ENCODE assay signal across 13 cellular contexts in genomic region chr1:31912839-31913239, GRCh38. TPM values are rescaled to one million over a fixed set of nuclear protein-coding genes. Genes with fewer than 3 reads are reported as not detected.
DNase-seq lines count a peak whose midpoint lies in the region; ATAC-seq, FAIRE-seq and TF ChIP-seq lines count a peak whose summit lies in the region.
"Had no signal": no experiment of that assay in that cellular context is flagged by ENCODE, and none has a peak within 500 bp of the region (broad histone marks: within the 10 kb centered on the region; RNA-seq: fewer than 3 reads in every experiment).

No MANE protein-coding gene starts in this region.

- no peak overlapping the region for H4K91ac ChIP-seq in trophoblast cell (ENCODE audit: low read depth, low read length)

- WGBS in trophoblast cell (ENCODE audit: extremely low coverage, insufficient coverage, insufficient read length) = no CpG with 5 or more reads among the region's 1 CpG
- WGBS in pancreas, 2 donors = 77 to 80% methylated on average over 1 of the region's 1 CpG
- WGBS in testis, 2 donors = 100% methylated on average over 1 of the region's 1 CpG

- peak overlapping the region; percentile 71 for H3K27ac Mint-ChIP-seq in activated naive CD4-positive, alpha-beta T cell treated with anti-CD3 and anti-CD28 coated beads, Interleukin-2, amount 50 U/mL, for 24 hours
- H3K27ac Mint-ChIP-seq in activated naive CD8-positive, alpha-beta T cell = peak overlapping the region; percentile 76

- no peak overlapping the region for H2BK12ac ChIP-seq in trophoblast cell (ENCODE audit: low read length)

- H3K4ac ChIP-seq in trophoblast cell (ENCODE audit: low read depth, low read length) = no peak overlapping the region

- no peaks in the 10 kb centered on the region for H3K9me3 Mint-ChIP-seq in activated naive CD4-positive, alpha-beta T cell treated with anti-CD3 and anti-CD28 coated beads, Interleukin-2, amount 50 U/mL, for 24 hours
- H3K9me3 Mint-ChIP-seq in activated naive CD8-positive, alpha-beta T cell (ENCODE audit: low read depth) = no peaks in the 10 kb centered on the region

- no peaks in the 10 kb centered on the region for H3K79me1 ChIP-seq in trophoblast cell (ENCODE audit: low read length)

- H3K36me3 ChIP-seq in trophoblast cell (ENCODE audit: control insufficient read depth in 1 of 2, insufficient read depth in 2 of 2, low read length in 2 of 2) = peaks cover 21% of the 10 kb centered on the region in 2 experiments
- peaks cover 4 to 22% (median 6%) of the 10 kb centered on the region in 3 donors for H3K36me3 ChIP-seq in pancreas
- no peaks in the 10 kb centered on the region for H3K36me3 ChIP-seq in testis (ENCODE audit: low read depth, missing control alignments)

- no peak for TF ChIP-seq POLR2A in testis (IDR thresholded peaks at IDR 0.05)

- H4K12ac ChIP-seq in trophoblast cell (ENCODE audit: low read depth, low read length) = no peak overlapping the region

- no peak overlapping the region for H3K4me2 ChIP-seq in trophoblast cell (ENCODE audit: low read length)
- H3K4me2 ChIP-seq: BLaER1 had no signal

- no peak for TF ChIP-seq CTCF in pancreas (IDR thresholded peaks at IDR 0.05)
- TF ChIP-seq CTCF in testis (IDR thresholded peaks at IDR 0.05) = no peak

- no peak overlapping the region for H3K23ac ChIP-seq in trophoblast cell (ENCODE audit: low read length)

- FAIRE-seq in pancreas (lab: Jason Lieb, UNC) = no peak
- FAIRE-seq: endothelial cell of umbilical vein had no signal

- no peak overlapping the region for H3K14ac ChIP-seq in trophoblast cell (ENCODE audit: low read length)

- no peak overlapping the region for H2AK5ac ChIP-seq in trophoblast cell (ENCODE audit: low read length)

- H3K4me3 ChIP-seq in trophoblast cell (ENCODE audit: low read depth, low read length) = no peak overlapping the region
- no peak overlapping the region for H3K4me3 ChIP-seq in pancreas
- H3K4me3 ChIP-seq in testis = no peak overlapping the region
- H3K4me3 ChIP-seq: BLaER1 had no signal

- no peak overlapping the region for H4K8ac ChIP-seq in trophoblast cell (ENCODE audit: low read depth, low read length)

- no peaks in the 10 kb centered on the region for H3K79me2 ChIP-seq in trophoblast cell (ENCODE audit: control insufficient read depth, insufficient read depth, low read length, poor library complexity)

- intact Hi-C loops in pancreas (cut with DNase I) = no loop called here
- intact Hi-C loops in testis (cut with DNase I; ENCODE audit: low total_unique reads) = no loop called here

- no peak overlapping the region for H3K18ac ChIP-seq in trophoblast cell (ENCODE audit: low read length)

- no peak overlapping the region for H2BK5ac ChIP-seq in trophoblast cell (ENCODE audit: low read depth, low read length, poor library complexity)

- no peak overlapping the region for H3K9ac ChIP-seq in trophoblast cell (ENCODE audit: low read length)
- H3K9ac ChIP-seq: BLaER1 had no signal

- no peak overlapping the region for H2BK120ac ChIP-seq in trophoblast cell (ENCODE audit: insufficient read depth, low read length, poor library complexity)

- no peaks in the 10 kb centered on the region for H3K27me3 Mint-ChIP-seq in activated naive CD4-positive, alpha-beta T cell treated with anti-CD3 and anti-CD28 coated beads, Interleukin-2, amount 50 U/mL, for 24 hours
- no peaks in the 10 kb centered on the region for H3K27me3 Mint-ChIP-seq in activated naive CD8-positive, alpha-beta T cell

- no peak overlapping the region for H2AFZ ChIP-seq in trophoblast cell (ENCODE audit: insufficient read depth, low read length, poor library complexity)

- peaks cover 23% of the 10 kb centered on the region for H3K36me3 Mint-ChIP-seq in activated naive CD4-positive, alpha-beta T cell treated with anti-CD3 and anti-CD28 coated beads, Interleukin-2, amount 50 U/mL, for 24 hours
- H3K36me3 Mint-ChIP-seq in activated naive CD8-positive, alpha-beta T cell = peaks cover 20% of the 10 kb centered on the region

- DNase-seq in activated naive CD4-positive, alpha-beta T cell (lab: John Stamatoyannopoulos, UW) = no peak
- DNase-seq in NCI-H1417 (lab: John Stamatoyannopoulos, UW) = peak in 2 of 3 experiments; percentile 47 to 93
- DNase-seq in trophoblast cell = no peak
- DNase-seq in pancreas = no peak
- DNase-seq in testis = no peak
- DNase-seq: amniotic stem cell, midbrain, NCI-H2029 had no signal

- H3K4me3 Mint-ChIP-seq in activated naive CD4-positive, alpha-beta T cell treated with anti-CD3 and anti-CD28 coated beads, Interleukin-2, amount 50 U/mL, for 24 hours = no peak overlapping the region
- peak overlapping the region; percentile 6 for H3K4me3 Mint-ChIP-seq in activated naive CD8-positive, alpha-beta T cell

- H3K27ac ChIP-seq in trophoblast cell (ENCODE audit: low read depth, low read length) (no peak overlapping the region), pancreas (no peak overlapping the region), testis (no peak overlapping the region)
- H3K27ac ChIP-seq: BLaER1 had no signal

- H3K9me3 ChIP-seq in trophoblast cell (ENCODE audit: insufficient read depth, low read depth, low read length) (no peaks in the 10 kb centered on the region), pancreas (no peaks in the 10 kb centered on the region), testis (no peaks in the 10 kb centered on the region)

- ATAC-seq in pancreas (no peak), HG02885 (IDR thresholded peaks at IDR 0.05; ENCODE audit: poor library complexity, unreplicated experiment) (no peak)

- H3K4me1 ChIP-seq in trophoblast cell (ENCODE audit: control insufficient read depth in 1 of 2, insufficient read depth in 2 of 2, low read length in 2 of 2) = no peaks in the 10 kb centered on the region
- H3K4me1 ChIP-seq in pancreas = peaks cover 0 to 23% (median 21%) of the 10 kb centered on the region in 3 donors
- peaks cover 15% of the 10 kb centered on the region for H3K4me1 ChIP-seq in testis

- peaks cover 55% of the 10 kb centered on the region for H3K4me1 Mint-ChIP-seq in activated naive CD4-positive, alpha-beta T cell treated with anti-CD3 and anti-CD28 coated beads, Interleukin-2, amount 50 U/mL, for 24 hours
- H3K4me1 Mint-ChIP-seq in activated naive CD8-positive, alpha-beta T cell (ENCODE audit: low read depth) = peaks cover 58% of the 10 kb centered on the region

- H3K27me3 ChIP-seq in trophoblast cell (ENCODE audit: insufficient read depth, low read length) = no peaks in the 10 kb centered on the region
- H3K27me3 ChIP-seq in pancreas = no peaks in the 10 kb centered on the region
- H3K27me3 ChIP-seq in testis = no peaks in the 10 kb centered on the region
- H3K27me3 ChIP-seq: BLaER1 had no signal

RNA-seq across cellular contexts. Expression of gene PTP4A2, which starts 25.3 kb away (rescaled TPM):
- 646 and 682 TPM in 2 replicates for polyA plus RNA-seq in trophoblast cell (2013)
- total RNA-seq in pancreas (100 to 1,000 TPM in 2 of 6 donors, 10 to 100 TPM in 4; 58.1 to 137 (median 90.8) TPM), testis (100 to 1,000 TPM; 137 to 189 TPM)
- polyA plus RNA-seq in pancreas (10 to 100 TPM; 37.7 to 42.1 TPM), testis (ENCODE audit: insufficient read depth, low read depth, low replicate concordance) (305 TPM)

Comparison
In these comparisons a context has a peak if more than half of its experiments do, and no peak if none do; other contexts are left out.
1. DNase-seq: peak in NCI-H1417 (2 of 3); none in activated naive CD4-positive, alpha-beta T cell (0 of 4), trophoblast cell (0 of 2), pancreas (0 of 6) and testis (single experiment).